9 cellular contexts compared by ENCODE assay signal in the genomic region with DNA sequence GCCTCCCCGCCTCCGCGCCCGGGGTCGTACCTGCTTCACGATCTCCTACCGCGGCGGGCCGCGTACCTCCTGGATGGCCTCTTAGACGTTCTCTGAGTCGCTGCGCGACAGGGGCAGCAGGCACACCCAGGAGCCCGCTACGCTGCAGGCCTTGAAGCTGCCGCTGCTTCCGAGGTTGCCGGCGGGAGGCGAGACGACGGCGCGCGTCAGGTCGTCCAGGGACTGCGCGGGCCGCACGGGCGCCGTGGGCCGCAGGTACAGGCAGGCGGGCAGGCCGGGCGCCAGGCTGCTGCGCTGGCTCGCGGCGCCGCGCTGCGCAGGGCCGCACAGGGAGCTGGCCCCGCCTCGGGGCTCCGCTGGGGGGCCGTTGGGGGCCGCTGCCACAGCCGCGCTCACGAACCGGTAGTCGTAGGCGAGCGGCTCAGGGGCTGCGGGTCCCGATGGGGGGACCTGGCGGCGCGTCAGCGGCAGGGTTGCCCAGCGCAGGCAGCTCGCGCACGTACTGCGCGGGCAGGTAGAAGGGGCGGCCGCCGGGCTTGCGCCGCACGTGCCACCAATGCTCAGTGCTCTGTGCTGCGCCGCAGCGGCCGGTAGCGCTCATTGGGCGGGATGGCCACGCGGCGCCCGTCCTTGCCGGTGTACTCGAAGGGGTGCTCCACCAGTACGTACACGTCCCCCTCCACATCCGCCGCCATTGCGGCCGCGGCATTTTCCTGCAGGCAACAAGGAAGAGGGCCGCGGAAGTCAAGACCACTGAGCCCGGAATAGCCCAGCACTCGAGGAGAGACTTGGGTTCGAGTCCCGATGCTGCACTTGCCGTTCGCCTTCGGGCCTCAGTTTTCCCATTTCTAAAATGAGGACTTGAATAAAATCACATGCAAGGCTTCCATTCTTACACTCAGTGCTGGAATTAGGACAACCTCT.
DNase-seq lines count a peak whose midpoint lies in the region; ATAC-seq, FAIRE-seq and TF ChIP-seq lines count a peak whose summit lies in the region.
"Had no signal": no experiment of that assay in that cellular context is flagged by ENCODE, and none has a peak within 500 bp of the region (broad histone marks: within the 10 kb centered on the region; RNA-seq: fewer than 3 reads in every experiment).

No MANE protein-coding gene starts in this region.

- no peaks in the 10 kb centered on the region for H3K36me3 ChIP-seq in CD8-positive, alpha-beta memory T cell (ENCODE audit: insufficient read depth, low read length)
- H3K36me3 ChIP-seq in mesenchymal stem cell (ENCODE audit: control insufficient read depth in 1 of 2, insufficient read depth in 2 of 2, low read depth in 1 of 2, low read length in 2 of 2) (peaks cover 18 to 20% of the 10 kb centered on the region in 2 experiments), upper lobe of left lung (peaks cover 0 to 13% (median 5%) of the 10 kb centered on the region in 4 donors)

- H3K18ac ChIP-seq in mesenchymal stem cell (ENCODE audit: low read depth in 1 of 2, low read length in 2 of 2) = peak overlapping the region; percentile 48 to 75

- H3K9ac ChIP-seq in mesenchymal stem cell (ENCODE audit: low read length) = peak overlapping the region; percentile 30

- H2BK15ac ChIP-seq in mesenchymal stem cell (ENCODE audit: low read depth, poor library complexity, severe bottlenecking) = no peak overlapping the region

- H3K4me2 ChIP-seq in mesenchymal stem cell (ENCODE audit: low read length, poor library complexity, severe bottlenecking) = no peak overlapping the region

- peak overlapping the region in 1 of 2 experiments; percentile 93 for H3K23ac ChIP-seq in mesenchymal stem cell (ENCODE audit: low read length in 2 of 2)

- H3K4me3 ChIP-seq in CD8-positive, alpha-beta memory T cell (ENCODE audit: low read length) = no peak overlapping the region
- H3K4me3 ChIP-seq in mesenchymal stem cell (ENCODE audit: insufficient read depth in 1 of 2, low read depth in 1 of 2, low read length in 2 of 2) = peak overlapping the region in 1 of 2 experiments; percentile 56
- H3K4me3 ChIP-seq in upper lobe of left lung = peak overlapping the region in 3 of 4 donors; percentile 29 to 81 (median 69)

- TF ChIP-seq CTCF in upper lobe of left lung (IDR thresholded peaks at IDR 0.05) = no peak

- peaks cover 22% of the 10 kb centered on the region for H3K4me1 ChIP-seq in CD8-positive, alpha-beta memory T cell (ENCODE audit: insufficient read depth, low read length)
- H3K4me1 ChIP-seq in mesenchymal stem cell (ENCODE audit: control insufficient read depth, insufficient read depth, low read depth, low read length) (peaks cover 56% of the 10 kb centered on the region), upper lobe of left lung (peaks cover 51 to 80% (median 68%) of the 10 kb centered on the region in 4 donors)

- peak in 1 of 4 donors; percentile 16 for TF ChIP-seq POLR2A in upper lobe of left lung (IDR thresholded peaks at IDR 0.05)
- TF ChIP-seq POLR2A in H54 (IDR thresholded peaks at IDR 0.05; ENCODE audit: low read depth, low read length) = no peak

- peak overlapping the region in 1 of 2 experiments; percentile 93 for H3K14ac ChIP-seq in mesenchymal stem cell (ENCODE audit: low read length in 2 of 2)

- peak overlapping the region in 1 of 2 experiments; percentile 24 for H3K4ac ChIP-seq in mesenchymal stem cell (ENCODE audit: low read depth in 1 of 2, low read length in 2 of 2)

- H3K4me1 Mint-ChIP-seq in CD8-positive, alpha-beta memory T cell = peaks cover 16 to 48% (median 24%) of the 10 kb centered on the region in 3 donors

- no peaks in the 10 kb centered on the region for H3K9me3 ChIP-seq in CD8-positive, alpha-beta memory T cell (ENCODE audit: low read length)
- no peaks in the 10 kb centered on the region for H3K9me3 ChIP-seq in mesenchymal stem cell (ENCODE audit: control insufficient read depth, low read length)
- no peaks in the 10 kb centered on the region for H3K9me3 ChIP-seq in upper lobe of left lung

- H3K4me3 Mint-ChIP-seq in CD8-positive, alpha-beta memory T cell = peak overlapping the region in 6 of 7 donors; percentile 60 to 84 (median 72)

- no peak overlapping the region for H2BK120ac ChIP-seq in mesenchymal stem cell (ENCODE audit: low read depth, low read length)

- H4K8ac ChIP-seq in mesenchymal stem cell (ENCODE audit: low read length) = peak overlapping the region; percentile 77

- peak overlapping the region; percentile 84 for H4K91ac ChIP-seq in mesenchymal stem cell (ENCODE audit: low read length)

- peaks cover 0 to 2% of the 10 kb centered on the region in 2 donors for H3K27me3 Mint-ChIP-seq in CD8-positive, alpha-beta memory T cell

- peak in 3 of 5 donors; percentile 21 to 60 (median 38) for DNase-seq in CD8-positive, alpha-beta memory T cell
- DNase-seq in NCI-H146 treated with DMSO at 0.1 percent for 48 hours (lab: John Stamatoyannopoulos, UW; ENCODE audit: unreplicated experiment) = peak; percentile 29
- DNase-seq in caudate nucleus (lab: John Stamatoyannopoulos, UW) = peak in 1 of 61 donors; percentile 27
- DNase-seq in mesenchymal stem cell = no peak
- DNase-seq in upper lobe of left lung = peak in 1 of 2 donors; percentile 92
- no peak for DNase-seq in H54 (ENCODE audit: insufficient read length, low spot score)
- DNase-seq in middle frontal gyrus (ENCODE audit: extremely low spot score, low spot score) = no peak

- peak overlapping the region in 2 of 8 donors; percentile 60 to 61 for H3K27ac Mint-ChIP-seq in CD8-positive, alpha-beta memory T cell

- H3K9me3 Mint-ChIP-seq in CD8-positive, alpha-beta memory T cell = no peaks in the 10 kb centered on the region

- H3K79me1 ChIP-seq in mesenchymal stem cell (replicated peaks; ENCODE audit: low read length, poor library complexity, severe bottlenecking) = peaks cover 4% of the 10 kb centered on the region

- H3K36me3 Mint-ChIP-seq in CD8-positive, alpha-beta memory T cell = no peaks in the 10 kb centered on the region

- no peak overlapping the region for H2AFZ ChIP-seq in mesenchymal stem cell (ENCODE audit: low read depth, low read length)

- no peaks in the 10 kb centered on the region for H3K27me3 ChIP-seq in CD8-positive, alpha-beta memory T cell (ENCODE audit: insufficient read depth, low read length, poor library complexity, severe bottlenecking)
- H3K27me3 ChIP-seq in mesenchymal stem cell (ENCODE audit: control insufficient read depth in 1 of 2, insufficient read depth in 1 of 2, low read length in 2 of 2) (peaks cover 6 to 30% of the 10 kb centered on the region in 2 experiments), upper lobe of left lung (no peaks in the 10 kb centered on the region)

- no peak overlapping the region for H2AK5ac ChIP-seq in mesenchymal stem cell (ENCODE audit: low read length, severe bottlenecking)

- 11% methylated on average over 88 of the region's 104 CpGs for WGBS in mesenchymal stem cell
- WGBS in upper lobe of left lung, 2 donors = 47 to 65% methylated on average over 12 to 83 of the region's 104 CpGs

- CTCF ChIA-PET in CD8-positive, alpha-beta memory T cell (lab: Charles Lee) = interaction anchor here (1.2 to 2.1 kb wide), 6 partner anchors 9 to 322 kb away, joined by 3 to 5 read pairs (median 4); no protein-coding TSS in a partner anchor

- no peak overlapping the region for H2BK5ac ChIP-seq in mesenchymal stem cell (ENCODE audit: low read depth, low read length, poor library complexity, severe bottlenecking)

- no peak for FAIRE-seq in H54 (lab: Jason Lieb, UNC)

- no peak for TF ChIP-seq EP300 in upper lobe of left lung (IDR thresholded peaks at IDR 0.05)

- POLR2A ChIA-PET in CD8-positive, alpha-beta memory T cell (lab: Charles Lee) = interaction anchor here (1.5 kb wide), 1 partner anchor 59 kb away, joined by 4 read pairs; no protein-coding TSS in a partner anchor

- ATAC-seq in upper lobe of left lung (ENCODE audit: low FRiP score in 2 of 2) (no peak), GM18873 (IDR thresholded peaks at IDR 0.05; ENCODE audit: low FRiP score, unreplicated experiment) (no peak)
- ATAC-seq: HCT116 had no signal

- no peak overlapping the region for H3K27ac ChIP-seq in CD8-positive, alpha-beta memory T cell (ENCODE audit: low read depth, low read length)
- H3K27ac ChIP-seq in caudate nucleus (ENCODE audit: low read depth, low read length) (peak overlapping the region; percentile 44), mesenchymal stem cell (ENCODE audit: low read length, poor library complexity, severe bottlenecking) (no peak overlapping the region), upper lobe of left lung (peak overlapping the region; percentile 32 to 83 (median 54))

- peak overlapping the region in 1 of 2 experiments; percentile 65 for H2BK12ac ChIP-seq in mesenchymal stem cell (ENCODE audit: low read length in 2 of 2)

Comparison
In these comparisons a context has a peak if more than half of its experiments do, and no peak if none do; other contexts are left out.
1. DNase-seq: peak in CD8-positive, alpha-beta memory T cell (3 of 5) and NCI-H146 treated with DMSO at 0.1 percent for 48 hours (single experiment); none in mesenchymal stem cell (single experiment), H54 (single experiment) and middle frontal gyrus (single experiment).
2. H3K27ac ChIP-seq: peak in caudate nucleus (single experiment) and upper lobe of left lung (4 of 4); none in CD8-positive, alpha-beta memory T cell (single experiment) and mesenchymal stem cell (single experiment).